In the genomic region with DNA sequence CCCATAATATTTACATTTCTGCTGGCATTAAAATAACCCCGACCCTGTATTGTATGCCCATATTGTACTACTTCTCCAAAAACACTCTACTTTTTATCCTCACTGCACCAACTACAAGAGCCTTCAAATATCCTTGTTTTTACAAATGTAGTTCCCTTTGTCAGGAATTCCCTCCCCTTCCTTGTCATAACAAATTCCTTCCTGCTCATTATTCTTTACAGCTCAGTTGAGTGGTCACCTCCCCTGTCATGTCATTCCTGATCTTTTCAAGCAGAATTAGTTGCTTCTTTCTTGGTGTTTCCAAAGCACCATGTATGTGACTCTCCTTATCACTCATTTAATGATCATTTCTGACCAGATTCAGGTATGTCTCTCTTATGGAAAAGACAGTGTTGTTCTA, we compare ENCODE assay signal across 30 cellular contexts.
"Had no signal": no experiment of that assay in that cellular context is flagged by ENCODE, and none has a peak within 500 bp of the region (broad histone marks: within the 10 kb centered on the region; RNA-seq: fewer than 3 reads in every experiment).

No MANE protein-coding gene starts in this region.

- H3K36me3 ChIP-seq: ascending aorta, Peyer's patch, SJSA1 had no signal

- H3K4me3 Mint-ChIP-seq: activated CD8-positive, alpha-beta T cell treated with anti-CD3 and anti-CD28 coated beads, Interleukin-2, amount 10 ng/mL, durations not matched to agents 7 days and 5 days; activated naive CD4-positive, alpha-beta T cell treated with anti-CD3 and anti-CD28 coated beads, Interleukin-2, amount 50 U/mL, for 24 hours; activated naive CD8-positive, alpha-beta T cell treated with anti-CD3 and anti-CD28 coated beads, Interleukin-2, amount 50 U/mL, for 24 hours; T-helper 1 cell treated with Interleukin-12 subunit alpha and Interleukin-12 subunit beta and Interleukin-4 antibody, amounts not matched to agents 30 μg/mL and 1 μg/mL, for 36 hours had no signal

- H3K27ac Mint-ChIP-seq: activated CD8-positive, alpha-beta T cell treated with anti-CD3 and anti-CD28 coated beads, Interleukin-2, amount 10 ng/mL, durations not matched to agents 7 days and 5 days; activated naive CD4-positive, alpha-beta T cell treated with anti-CD3 and anti-CD28 coated beads, Interleukin-2, amount 50 U/mL, for 24 hours; activated naive CD8-positive, alpha-beta T cell treated with anti-CD3 and anti-CD28 coated beads, Interleukin-2, amount 50 U/mL, for 24 hours; T-helper 1 cell treated with Interleukin-12 subunit alpha and Interleukin-12 subunit beta and Interleukin-4 antibody, amounts not matched to agents 30 μg/mL and 1 μg/mL, for 36 hours had no signal

- H3K9me3 Mint-ChIP-seq: activated naive CD4-positive, alpha-beta T cell treated with anti-CD3 and anti-CD28 coated beads, Interleukin-2, amount 50 U/mL, for 24 hours; activated naive CD8-positive, alpha-beta T cell treated with anti-CD3 and anti-CD28 coated beads, Interleukin-2, amount 50 U/mL, for 24 hours; T-helper 1 cell treated with Interleukin-12 subunit alpha and Interleukin-12 subunit beta and Interleukin-4 antibody, amounts not matched to agents 30 μg/mL and 1 μg/mL, for 36 hours had no signal

- H3K27me3 ChIP-seq: ascending aorta, body of pancreas, Peyer's patch, SJSA1 had no signal

- FAIRE-seq: bronchial epithelial cell had no signal

- H3K27me3 Mint-ChIP-seq: activated naive CD4-positive, alpha-beta T cell treated with anti-CD3 and anti-CD28 coated beads, Interleukin-2, amount 50 U/mL, for 24 hours; activated naive CD8-positive, alpha-beta T cell treated with anti-CD3 and anti-CD28 coated beads, Interleukin-2, amount 50 U/mL, for 24 hours had no signal

- H3K4me3 ChIP-seq: ascending aorta, body of pancreas, coronary artery, Peyer's patch, SJSA1 had no signal

- H3K36me3 Mint-ChIP-seq: activated naive CD4-positive, alpha-beta T cell treated with anti-CD3 and anti-CD28 coated beads, Interleukin-2, amount 50 U/mL, for 24 hours had no signal

- H3K9me3 ChIP-seq: ascending aorta, body of pancreas, Peyer's patch, SJSA1 had no signal

- H3K4me1 ChIP-seq: ascending aorta, body of pancreas, Peyer's patch, SJSA1 had no signal

- ATAC-seq: activated CD8-positive, alpha-beta T cell treated with anti-CD3 and anti-CD28 coated beads, Interleukin-2, amount 10 ng/mL, durations not matched to agents 7 days and 5 days; activated naive CD8-positive, alpha-beta T cell treated with anti-CD3 and anti-CD28 coated beads, Interleukin-2, amount 50 U/mL, for 24 hours; body of pancreas; SK-N-SH treated with all-trans-retinoic acid at 6 μM for 48 hours had no signal

- H3K4me1 Mint-ChIP-seq: activated naive CD4-positive, alpha-beta T cell treated with anti-CD3 and anti-CD28 coated beads, Interleukin-2, amount 50 U/mL, for 24 hours; activated naive CD8-positive, alpha-beta T cell treated with anti-CD3 and anti-CD28 coated beads, Interleukin-2, amount 50 U/mL, for 24 hours had no signal

- H3K27ac ChIP-seq: ascending aorta, body of pancreas, coronary artery, Peyer's patch, RWPE1, SJSA1 had no signal

- DNase-seq: activated CD4-positive, alpha-beta T cell treated with anti-CD3 and anti-CD28 coated beads for 48 hours; activated CD4-positive, alpha-beta T cell treated with anti-CD3 and anti-CD28 coated beads, Interleukin-2, amount 50 U/mL, for 4 hours; activated CD4-positive, CD25-positive, alpha-beta regulatory T cell treated with anti-CD3 and anti-CD28 coated beads, Interleukin-2, amount 50 U/mL, for 72 hours; activated CD8-positive, alpha-beta memory T cell treated with anti-CD3 and anti-CD28 coated beads, Interleukin-2, amount 50 U/mL, for 48 hours; activated CD8-positive, alpha-beta T cell treated with anti-CD3 and anti-CD28 coated beads, Interleukin-2, amount 10 ng/mL, durations not matched to agents 7 days and 5 days; activated effector memory CD4-positive, alpha-beta T cell treated with Interleukin-2 at 50 U/mL for 16 hours; activated naive CD4-positive, alpha-beta T cell; activated naive CD8-positive, alpha-beta T cell treated with anti-CD3 and anti-CD28 coated beads, Interleukin-2, amount 50 U/mL, for 24 hours; activated T-cell treated with anti-CD3 and anti-CD28 coated beads, Interleukin-2, amount 50 U/mL, for 1 hour; amniotic stem cell; body of pancreas; central memory CD4-positive, alpha-beta T cell; NCI-H1092; NCI-H1417; NCI-H2029; NCI-H226; NCI-H526; NCI-H82; NK-92 treated with Interleukin-12 subunit alpha and Interleukin-12 subunit beta, amount 100 ng/mL, for 24 hours; Peyer's patch; Right ventricle myocardium superior; SW 1271 had no signal
